ENCODE assay signal across 16 cellular contexts in genomic region chr6:39401376-39401775, GRCh38.
DNase-seq lines count a peak whose midpoint lies in the region; ATAC-seq and TF ChIP-seq lines count a peak whose summit lies in the region.
"Had no signal": no experiment of that assay in that cellular context is flagged by ENCODE, and none has a peak within 500 bp of the region (broad histone marks: within the 10 kb centered on the region; RNA-seq: fewer than 3 reads in every experiment).

No MANE protein-coding gene starts in this region.

- H3K4me3 ChIP-seq in NB4 (ENCODE audit: low read depth, low read length) (no peak overlapping the region), trophoblast cell (ENCODE audit: low read depth, low read length) (no peak overlapping the region), aorta (ENCODE audit: low read length in 2 of 2) (no peak overlapping the region)
- H3K4me3 ChIP-seq: BLaER1 had no signal

- TF ChIP-seq CTCF in NB4 (IDR thresholded peaks at IDR 0.05; ENCODE audit: low read depth, low read length), result peak; percentile 1

- TF ChIP-seq POLR2A in NB4 (IDR thresholded peaks at IDR 0.05; ENCODE audit: extremely low read depth, insufficient read length), result no peak

- H3K18ac ChIP-seq in trophoblast cell (ENCODE audit: low read length), result no peak overlapping the region

- H4K12ac ChIP-seq in trophoblast cell (ENCODE audit: low read depth, low read length), result no peak overlapping the region

- no peak overlapping the region for H4K91ac ChIP-seq in trophoblast cell (ENCODE audit: low read depth, low read length)

- H3K27ac ChIP-seq in cingulate gyrus (ENCODE audit: low read depth, low read length) (peak overlapping the region; percentile 91), trophoblast cell (ENCODE audit: low read depth, low read length) (no peak overlapping the region), aorta (ENCODE audit: low read depth in 1 of 2, low read length in 2 of 2) (no peak overlapping the region)
- H3K27ac ChIP-seq: BLaER1 had no signal

- no peak overlapping the region for H3K14ac ChIP-seq in trophoblast cell (ENCODE audit: low read length)

- no peak overlapping the region for H2BK12ac ChIP-seq in trophoblast cell (ENCODE audit: low read length)

- no peak overlapping the region for H3K23ac ChIP-seq in trophoblast cell (ENCODE audit: low read length)

- H3K4me1 ChIP-seq in trophoblast cell (ENCODE audit: control insufficient read depth in 1 of 2, insufficient read depth in 2 of 2, low read length in 2 of 2) (no peaks in the 10 kb centered on the region), aorta (ENCODE audit: control insufficient read depth in 1 of 2, insufficient read depth in 2 of 2, low read length in 2 of 2) (no peaks in the 10 kb centered on the region)
- H3K4me1 ChIP-seq: BLaER1 had no signal

- no peaks in the 10 kb centered on the region for H3K79me2 ChIP-seq in trophoblast cell (ENCODE audit: control insufficient read depth, insufficient read depth, low read length, poor library complexity)

- H2BK5ac ChIP-seq in trophoblast cell (ENCODE audit: low read depth, low read length, poor library complexity), result no peak overlapping the region

- H3K27me3 ChIP-seq in trophoblast cell (ENCODE audit: insufficient read depth, low read length), result no peaks in the 10 kb centered on the region
- no peaks in the 10 kb centered on the region for H3K27me3 ChIP-seq in aorta (ENCODE audit: control insufficient read depth in 1 of 2, insufficient read depth in 2 of 2, low read length in 1 of 2)
- H3K27me3 ChIP-seq: BLaER1 had no signal

- peaks cover 2% of the 10 kb centered on the region for H3K79me1 ChIP-seq in trophoblast cell (ENCODE audit: low read length)

- no peak overlapping the region for H3K4ac ChIP-seq in trophoblast cell (ENCODE audit: low read depth, low read length)

- no CpG with 5 or more reads among the region's 3 CpGs for WGBS in trophoblast cell (ENCODE audit: extremely low coverage, insufficient coverage, insufficient read length)
- WGBS in aorta, 2 donors, result 97 to 98% methylated on average over 3 of the region's 3 CpGs

- H3K9me3 ChIP-seq in trophoblast cell (ENCODE audit: insufficient read depth, low read depth, low read length), result no peaks in the 10 kb centered on the region
- H3K9me3 ChIP-seq in aorta (ENCODE audit: control insufficient read depth, low read length), result no peaks in the 10 kb centered on the region
- H3K9me3 ChIP-seq: BLaER1 had no signal

- DNase-seq in NB4 (ENCODE audit: low read depth) (no peak), trophoblast cell (peak; percentile 11 to 16), aorta (no peak), NCI-H510A treated with DMSO at 0.1 percent for 48 hours (lab: John Stamatoyannopoulos, UW) (no peak), NCI-H524 treated with DMSO at 0.1 percent for 48 hours (lab: John Stamatoyannopoulos, UW) (no peak)
- DNase-seq: 8988T; CD4-positive, alpha-beta memory T cell; DMS153; DMS79; GDM1; H7 had no signal

- H4K8ac ChIP-seq in trophoblast cell (ENCODE audit: low read depth, low read length), result no peak overlapping the region

- H2BK120ac ChIP-seq in trophoblast cell (ENCODE audit: insufficient read depth, low read length, poor library complexity), result no peak overlapping the region

- intact Hi-C loops in aorta (cut with DNase I), result no loop called here

- H3K36me3 ChIP-seq in trophoblast cell (ENCODE audit: control insufficient read depth in 1 of 2, insufficient read depth in 2 of 2, low read length in 2 of 2), result no peaks in the 10 kb centered on the region
- no peaks in the 10 kb centered on the region for H3K36me3 ChIP-seq in aorta (ENCODE audit: control insufficient read depth in 1 of 2, insufficient read depth in 2 of 2, low read length in 1 of 2)
- H3K36me3 ChIP-seq: BLaER1 had no signal

- H3K9ac ChIP-seq in trophoblast cell (ENCODE audit: low read length), result no peak overlapping the region
- H3K9ac ChIP-seq: BLaER1 had no signal

- H2AK5ac ChIP-seq in trophoblast cell (ENCODE audit: low read length), result no peak overlapping the region

- H3K4me2 ChIP-seq in trophoblast cell (ENCODE audit: low read length), result no peak overlapping the region
- H3K4me2 ChIP-seq: BLaER1 had no signal

- no peak for ATAC-seq in aorta (ENCODE audit: low FRiP score)
- no peak for ATAC-seq in GM18520 (IDR thresholded peaks at IDR 0.05; ENCODE audit: unreplicated experiment)
- ATAC-seq: HCT116, HepG2 had no signal

- no peak overlapping the region for H2AFZ ChIP-seq in trophoblast cell (ENCODE audit: insufficient read depth, low read length, poor library complexity)

Comparison
In these comparisons a context has a peak if more than half of its experiments do, and no peak if none do; other contexts are left out.
1. DNase-seq: peak in trophoblast cell (2 of 2); none in NB4 (single experiment), aorta (0 of 2), NCI-H510A treated with DMSO at 0.1 percent for 48 hours (single experiment) and NCI-H524 treated with DMSO at 0.1 percent for 48 hours (single experiment).